In genomic region chr21:28220670-28221069, GRCh38 we compare ENCODE assay signal across 26 cellular contexts.
DNase-seq lines count a peak whose midpoint lies in the region; ATAC-seq and TF ChIP-seq lines count a peak whose summit lies in the region.
"Had no signal": no experiment of that assay in that cellular context is flagged by ENCODE, and none has a peak within 500 bp of the region (broad histone marks: within the 10 kb centered on the region; RNA-seq: fewer than 3 reads in every experiment).

No MANE protein-coding gene starts in this region.

- no peak overlapping the region for H3K27ac ChIP-seq in GM23248
- H3K27ac ChIP-seq in tibial nerve = no peak overlapping the region
- H3K27ac ChIP-seq: ascending aorta, gastrocnemius medialis, left ventricle myocardium inferior, SK-N-MC, skin epidermis had no signal

- in situ Hi-C loops in GM23248 (cut with MboI) (no loop called here), astrocyte of the cerebellum (cut with HindIII; ENCODE audit: low sequenced_read_pairs) (no loop called here)

- peaks cover 4% of the 10 kb centered on the region; the same call in 1 of the 2 replicates for H3F3A ChIP-seq in GM23248 (ENCODE audit: insufficient read depth)

- H3K9me2 ChIP-seq in GM23248 (ENCODE audit: insufficient read depth) = 0 out of 2 replicates have a peak, but pooled peaks cover 5% of the 10 kb centered on the region

- DNase-seq in GM23248 = peak; percentile 22
- DNase-seq in astrocyte of the cerebellum (ENCODE audit: low read depth) = peak; percentile 19
- peak; percentile 71 for DNase-seq in fibroblast of pulmonary artery (ENCODE audit: low read depth)
- DNase-seq in osteocyte (ENCODE audit: extremely low spot score, unreplicated experiment) = no peak
- no peak for DNase-seq in Ammon's horn (ENCODE audit: low spot score)
- DNase-seq in BE2C = no peak
- DNase-seq in tibial nerve (ENCODE audit: low spot score in 2 of 2) = no peak
- DNase-seq: activated CD4-positive, alpha-beta memory T cell treated with anti-CD3 and anti-CD28 coated beads, Interleukin-2, amount 10 ng/mL, durations not matched to agents 7 days and 5 days; DMS79; gastrocnemius medialis; immature natural killer cell; left ventricle myocardium inferior; MV-4-11; naive B cell; NCI-H1436 treated with DMSO at 0.1 percent for 48 hours; NCI-H446 treated with DMSO at 0.1 percent for 48 hours; T-helper 17 cell had no signal

- H3K27me3 ChIP-seq in GM23248 (replicated peaks; ENCODE audit: insufficient read depth) = no peaks in the 10 kb centered on the region
- H3K27me3 ChIP-seq in BE2C = no peaks in the 10 kb centered on the region
- no peaks in the 10 kb centered on the region for H3K27me3 ChIP-seq in tibial nerve
- H3K27me3 ChIP-seq: ascending aorta, gastrocnemius medialis had no signal

- no peaks in the 10 kb centered on the region for H3K9me3 ChIP-seq in GM23248 (ENCODE audit: low read depth)
- no peaks in the 10 kb centered on the region for H3K9me3 ChIP-seq in BE2C
- H3K9me3 ChIP-seq in tibial nerve = no peaks in the 10 kb centered on the region
- H3K9me3 ChIP-seq: ascending aorta, gastrocnemius medialis, left ventricle myocardium inferior had no signal

- H3K79me2 ChIP-seq in GM23248 (ENCODE audit: insufficient read depth) = no peaks in the 10 kb centered on the region

- WGBS in GM23248 (ENCODE audit: low coverage in 1 of 2, low lambda C conversion rate in 2 of 2, missing lambda C conversion rate in 2 of 2), 2 experiments = 8 to 18% methylated on average over 2 of the region's 2 CpGs
- WGBS in tibial nerve, 2 donors = 15 to 23% methylated on average over 2 of the region's 2 CpGs

- peaks cover 14% of the 10 kb centered on the region for H3K4me1 ChIP-seq in GM23248 (ENCODE audit: insufficient read depth)
- H3K4me1 ChIP-seq in BE2C = no peaks in the 10 kb centered on the region; the same call in 1 of the 2 replicates
- H3K4me1 ChIP-seq in tibial nerve = peaks cover 0 to 6% (median 0%) of the 10 kb centered on the region in 4 donors

- H3K4me3 Mint-ChIP-seq in osteocyte (ENCODE audit: unreplicated experiment) = no peak overlapping the region
- H3K4me3 Mint-ChIP-seq: activated CD4-positive, alpha-beta memory T cell treated with anti-CD3 and anti-CD28 coated beads, Interleukin-2, amount 10 ng/mL, durations not matched to agents 7 days and 5 days; activated naive CD4-positive, alpha-beta T cell treated with anti-CD3 and anti-CD28 coated beads, Interleukin-2, amount 50 U/mL, for 24 hours; activated T-helper 17 cell treated with anti-CD3 and anti-CD28 coated beads, Interleukin-2, amount 50 U/mL, for 72 hours; immature natural killer cell; naive B cell; stimulated activated naive CD8-positive, alpha-beta T cell treated with anti-CD3 and anti-CD28 coated beads, Interleukin-15, Interleukin-2, amounts not matched to agents 100 ng/mL and 50 ng/mL, for 24 hours; T-helper 17 cell had no signal

- peak overlapping the region; percentile 29 for H3K27ac Mint-ChIP-seq in osteocyte (ENCODE audit: unreplicated experiment)
- H3K27ac Mint-ChIP-seq: activated CD4-positive, alpha-beta memory T cell treated with anti-CD3 and anti-CD28 coated beads, Interleukin-2, amount 10 ng/mL, durations not matched to agents 7 days and 5 days; activated naive CD4-positive, alpha-beta T cell treated with anti-CD3 and anti-CD28 coated beads, Interleukin-2, amount 50 U/mL, for 24 hours; activated T-helper 17 cell treated with anti-CD3 and anti-CD28 coated beads, Interleukin-2, amount 50 U/mL, for 72 hours; immature natural killer cell; stimulated activated naive CD8-positive, alpha-beta T cell treated with anti-CD3 and anti-CD28 coated beads, Interleukin-15, Interleukin-2, amounts not matched to agents 100 ng/mL and 50 ng/mL, for 24 hours; T-helper 17 cell had no signal

- H3K36me3 Mint-ChIP-seq in osteocyte (ENCODE audit: unreplicated experiment) = no peaks in the 10 kb centered on the region
- H3K36me3 Mint-ChIP-seq: activated naive CD4-positive, alpha-beta T cell treated with anti-CD3 and anti-CD28 coated beads, Interleukin-2, amount 50 U/mL, for 24 hours; immature natural killer cell; naive B cell had no signal

- H4K20me1 ChIP-seq in GM23248 (ENCODE audit: insufficient read depth) = no peaks in the 10 kb centered on the region

- TF ChIP-seq EP300 in tibial nerve (IDR thresholded peaks at IDR 0.05) = no peak

- no peaks in the 10 kb centered on the region for H3K9me3 Mint-ChIP-seq in osteocyte (ENCODE audit: unreplicated experiment)
- H3K9me3 Mint-ChIP-seq: activated CD4-positive, alpha-beta memory T cell treated with anti-CD3 and anti-CD28 coated beads, Interleukin-2, amount 10 ng/mL, durations not matched to agents 7 days and 5 days; activated T-helper 17 cell treated with anti-CD3 and anti-CD28 coated beads, Interleukin-2, amount 50 U/mL, for 72 hours; stimulated activated naive CD8-positive, alpha-beta T cell treated with anti-CD3 and anti-CD28 coated beads, Interleukin-15, Interleukin-2, amounts not matched to agents 100 ng/mL and 50 ng/mL, for 24 hours had no signal

- H3K9ac ChIP-seq in GM23248 = no peak overlapping the region

- peaks cover 12% of the 10 kb centered on the region for H3K4me1 Mint-ChIP-seq in osteocyte (ENCODE audit: unreplicated experiment)
- H3K4me1 Mint-ChIP-seq: activated CD4-positive, alpha-beta memory T cell treated with anti-CD3 and anti-CD28 coated beads, Interleukin-2, amount 10 ng/mL, durations not matched to agents 7 days and 5 days; activated naive CD4-positive, alpha-beta T cell treated with anti-CD3 and anti-CD28 coated beads, Interleukin-2, amount 50 U/mL, for 24 hours; activated T-helper 17 cell treated with anti-CD3 and anti-CD28 coated beads, Interleukin-2, amount 50 U/mL, for 72 hours; immature natural killer cell; naive B cell; T-helper 17 cell had no signal

- no peak overlapping the region for H2AFZ ChIP-seq in GM23248

- TF ChIP-seq POLR2A in tibial nerve (IDR thresholded peaks at IDR 0.05) = no peak

- TF ChIP-seq CTCF in astrocyte of the cerebellum (IDR thresholded peaks at IDR 0.05; ENCODE audit: low read depth, low read length, missing control alignments) (no peak), fibroblast of pulmonary artery (IDR thresholded peaks at IDR 0.05; ENCODE audit: low read length, missing control alignments) (no peak), osteocyte (IDR thresholded peaks at IDR 0.05) (no peak), BE2C (IDR thresholded peaks at IDR 0.05; ENCODE audit: low read depth, low read length) (no peak), tibial nerve (IDR thresholded peaks at IDR 0.05) (no peak)

- no peaks in the 10 kb centered on the region for H3K27me3 Mint-ChIP-seq in osteocyte (ENCODE audit: unreplicated experiment)
- H3K27me3 Mint-ChIP-seq: activated CD4-positive, alpha-beta memory T cell treated with anti-CD3 and anti-CD28 coated beads, Interleukin-2, amount 10 ng/mL, durations not matched to agents 7 days and 5 days; activated naive CD4-positive, alpha-beta T cell treated with anti-CD3 and anti-CD28 coated beads, Interleukin-2, amount 50 U/mL, for 24 hours; activated T-helper 17 cell treated with anti-CD3 and anti-CD28 coated beads, Interleukin-2, amount 50 U/mL, for 72 hours; naive B cell; stimulated activated naive CD8-positive, alpha-beta T cell treated with anti-CD3 and anti-CD28 coated beads, Interleukin-15, Interleukin-2, amounts not matched to agents 100 ng/mL and 50 ng/mL, for 24 hours; T-helper 17 cell had no signal

- H3K4me2 ChIP-seq in GM23248 (ENCODE audit: unreplicated experiment) = no peak overlapping the region

- ATAC-seq in HG03520 (IDR thresholded peaks at IDR 0.05; ENCODE audit: unreplicated experiment) = no peak
- ATAC-seq: activated CD4-positive, CD25-positive, alpha-beta regulatory T cell treated with anti-CD3 and anti-CD28 coated beads, Interleukin-2, amount 50 U/mL, for 24 hours; activated T-helper 17 cell treated with anti-CD3 and anti-CD28 coated beads, Interleukin-2, amount 50 U/mL, for 72 hours; gastrocnemius medialis; HCT116; T-helper 17 cell had no signal

- H3K4me3 ChIP-seq in GM23248 = no peak overlapping the region
- H3K4me3 ChIP-seq in astrocyte of the cerebellum (ENCODE audit: low read depth, low read length) = no peak overlapping the region
- H3K4me3 ChIP-seq in fibroblast of pulmonary artery (replicated peaks; ENCODE audit: low read depth, low read length) = no peak overlapping the region
- H3K4me3 ChIP-seq in BE2C (ENCODE audit: low read depth, low read length) = no peak overlapping the region
- H3K4me3 ChIP-seq in tibial nerve = no peak overlapping the region
- H3K4me3 ChIP-seq: ascending aorta, gastrocnemius medialis, left ventricle myocardium inferior, SK-N-MC, skin epidermis had no signal

- H3K36me3 ChIP-seq in GM23248 (ENCODE audit: low read depth) = no peaks in the 10 kb centered on the region
- H3K36me3 ChIP-seq in BE2C = peaks cover 3% of the 10 kb centered on the region; the same call in 1 of the 2 replicates
- H3K36me3 ChIP-seq in tibial nerve = no peaks in the 10 kb centered on the region
- H3K36me3 ChIP-seq: ascending aorta, gastrocnemius medialis, left ventricle myocardium inferior had no signal

Comparison
In these comparisons a context has a peak if more than half of its experiments do, and no peak if none do; other contexts are left out.
1. DNase-seq: peak in GM23248 (single experiment), astrocyte of the cerebellum (single experiment) and fibroblast of pulmonary artery (single experiment); none in osteocyte (single experiment), Ammon's horn (single experiment), BE2C (single experiment) and tibial nerve (0 of 2).